1 cellular context compared by ENCODE assay signal in the genomic region with DNA sequence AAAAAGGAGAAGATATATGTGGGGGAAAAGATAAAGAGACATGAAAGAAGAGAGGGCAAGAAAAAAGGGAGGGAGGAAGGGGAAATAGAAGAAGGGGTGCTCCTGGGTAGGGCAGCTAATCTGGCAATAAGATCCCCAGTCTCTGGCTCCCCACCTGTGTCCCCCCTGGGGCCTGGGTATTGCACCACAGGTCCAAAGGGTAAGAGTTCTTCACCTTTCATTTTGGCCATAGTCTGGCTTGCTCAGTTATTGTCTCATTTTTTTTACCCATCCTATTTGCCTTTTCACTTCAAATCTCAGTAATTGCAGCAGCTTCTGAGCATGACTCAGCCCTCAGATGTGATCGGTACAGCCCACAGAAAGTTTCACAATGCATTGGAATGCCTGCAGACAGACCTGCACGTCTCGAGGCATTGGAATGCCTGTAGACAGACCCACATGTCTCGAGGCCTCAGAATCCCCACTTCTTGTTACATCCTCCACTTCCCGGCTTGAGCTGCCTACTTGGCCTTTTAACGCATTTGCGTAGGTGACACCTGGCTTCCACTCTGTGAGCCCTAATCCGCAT.
A peak's percentile ranks its signal among the peaks of the same experiment; 100 is the strongest.
TF ChIP-seq lines count a peak whose summit lies in the region.

No MANE protein-coding gene starts in this region.

TF ChIP-seq in A549, 52 proteins besides CTCF, POLR2A, EP300 and RAD21 (continued from another document):
- TF ChIP-seq MAZ (IDR thresholded peaks at IDR 0.05; ENCODE audit: borderline replicate concordance, low read depth, low read length) (no peak), EHMT2 (IDR thresholded peaks at IDR 0.05; ENCODE audit: low read depth) (no peak), FOXS1 (CRISPR knock-in tag; IDR thresholded peaks at IDR 0.05) (no peak), EHF (CRISPR knock-in tag; IDR thresholded peaks at IDR 0.05) (no peak), SMC3 (IDR thresholded peaks at IDR 0.05) (peak; percentile 39; the same call in 2 of the 3 replicates), SREBF2 (IDR thresholded peaks at IDR 0.05) (no peak), PHF8 (IDR thresholded peaks at IDR 0.05; ENCODE audit: borderline replicate concordance, low read depth) (no peak), CHD2 (IDR thresholded peaks at IDR 0.05; ENCODE audit: low read length, partially characterized antibody) (no peak), RNF2 (IDR thresholded peaks at IDR 0.05; ENCODE audit: borderline replicate concordance, low read depth) (no peak), MAFK (IDR thresholded peaks at IDR 0.05; ENCODE audit: partially characterized antibody) (peak; percentile 50), ZFP36 (IDR thresholded peaks at IDR 0.05; ENCODE audit: borderline replicate concordance, partially characterized antibody) (no peak), ELK1 (IDR thresholded peaks at IDR 0.05; ENCODE audit: low read depth, low read length) (no peak), FOSB (CRISPR knock-in tag; IDR thresholded peaks at IDR 0.05) (no peak), HDAC2 (IDR thresholded peaks at IDR 0.05) (no peak), TFCP2L1 (CRISPR knock-in tag; IDR thresholded peaks at IDR 0.05) (no peak), HEYL (CRISPR knock-in tag; IDR thresholded peaks at IDR 0.05) (no peak), JUN (IDR thresholded peaks at IDR 0.05) (peak; percentile 61 to 89; a peak in 4 of 5 replicates), CBX8 (IDR thresholded peaks at IDR 0.05) (no peak), ZSCAN20 (CRISPR knock-in tag; IDR thresholded peaks at IDR 0.05) (no peak)
- TF ChIP-seq, protein P1, sequence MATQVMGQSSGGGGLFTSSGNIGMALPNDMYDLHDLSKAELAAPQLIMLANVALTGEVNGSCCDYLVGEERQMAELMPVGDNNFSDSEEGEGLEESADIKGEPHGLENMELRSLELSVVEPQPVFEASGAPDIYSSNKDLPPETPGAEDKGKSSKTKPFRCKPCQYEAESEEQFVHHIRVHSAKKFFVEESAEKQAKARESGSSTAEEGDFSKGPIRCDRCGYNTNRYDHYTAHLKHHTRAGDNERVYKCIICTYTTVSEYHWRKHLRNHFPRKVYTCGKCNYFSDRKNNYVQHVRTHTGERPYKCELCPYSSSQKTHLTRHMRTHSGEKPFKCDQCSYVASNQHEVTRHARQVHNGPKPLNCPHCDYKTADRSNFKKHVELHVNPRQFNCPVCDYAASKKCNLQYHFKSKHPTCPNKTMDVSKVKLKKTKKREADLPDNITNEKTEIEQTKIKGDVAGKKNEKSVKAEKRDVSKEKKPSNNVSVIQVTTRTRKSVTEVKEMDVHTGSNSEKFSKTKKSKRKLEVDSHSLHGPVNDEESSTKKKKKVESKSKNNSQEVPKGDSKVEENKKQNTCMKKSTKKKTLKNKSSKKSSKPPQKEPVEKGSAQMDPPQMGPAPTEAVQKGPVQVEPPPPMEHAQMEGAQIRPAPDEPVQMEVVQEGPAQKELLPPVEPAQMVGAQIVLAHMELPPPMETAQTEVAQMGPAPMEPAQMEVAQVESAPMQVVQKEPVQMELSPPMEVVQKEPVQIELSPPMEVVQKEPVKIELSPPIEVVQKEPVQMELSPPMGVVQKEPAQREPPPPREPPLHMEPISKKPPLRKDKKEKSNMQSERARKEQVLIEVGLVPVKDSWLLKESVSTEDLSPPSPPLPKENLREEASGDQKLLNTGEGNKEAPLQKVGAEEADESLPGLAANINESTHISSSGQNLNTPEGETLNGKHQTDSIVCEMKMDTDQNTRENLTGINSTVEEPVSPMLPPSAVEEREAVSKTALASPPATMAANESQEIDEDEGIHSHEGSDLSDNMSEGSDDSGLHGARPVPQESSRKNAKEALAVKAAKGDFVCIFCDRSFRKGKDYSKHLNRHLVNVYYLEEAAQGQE (IDR thresholded peaks at IDR 0.05): no peak
